ENCODE assay signal across 9 cellular contexts in the genomic region with DNA sequence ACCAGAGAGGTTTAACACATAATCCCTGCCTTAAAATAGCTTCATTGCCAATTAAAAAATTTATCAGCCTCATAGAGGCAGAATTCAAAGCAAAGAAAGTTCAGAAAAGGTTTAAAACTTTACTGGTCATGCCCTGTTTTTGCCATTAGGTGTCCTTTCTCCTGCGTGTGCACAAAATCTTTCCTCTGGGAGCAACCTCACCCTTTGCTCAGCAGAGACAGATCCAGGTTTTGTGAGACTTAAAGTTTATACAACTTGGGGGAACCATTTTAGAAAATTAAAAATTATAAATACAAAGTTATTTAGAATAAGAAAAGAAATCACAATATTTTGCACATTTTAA. TPM values are rescaled to one million over a fixed set of nuclear protein-coding genes. Genes with fewer than 3 reads are reported as not detected.
DNase-seq lines count a peak whose midpoint lies in the region; ATAC-seq, FAIRE-seq and TF ChIP-seq lines count a peak whose summit lies in the region.
"Had no signal": no experiment of that assay in that cellular context is flagged by ENCODE, and none has a peak within 500 bp of the region (broad histone marks: within the 10 kb centered on the region; RNA-seq: fewer than 3 reads in every experiment).

No MANE protein-coding gene starts in this region.

- no peak overlapping the region for H3K4me3 ChIP-seq in heart right ventricle
- H3K4me3 ChIP-seq in CD8-positive, alpha-beta T cell (ENCODE audit: low read depth, low read length): no peak overlapping the region
- H3K4me3 ChIP-seq: SJCRH30 had no signal

- peaks cover 6% of the 10 kb centered on the region for H3K27me3 Mint-ChIP-seq in CD8-positive, alpha-beta T cell (ENCODE audit: low read depth)

- CTCF ChIA-PET in CD8-positive, alpha-beta T cell (lab: Charles Lee): interaction anchor here (1.3 kb wide), 1 partner anchor 10 kb away, joined by 4 read pairs; no protein-coding TSS in a partner anchor

- no peak overlapping the region for H3K27ac ChIP-seq in heart right ventricle
- H3K27ac ChIP-seq in CD8-positive, alpha-beta T cell (ENCODE audit: low read depth, low read length): no peak overlapping the region
- H3K27ac ChIP-seq: SJCRH30 had no signal

- H3K27me3 ChIP-seq in heart right ventricle: peaks cover 0 to 4% (median 0%) of the 10 kb centered on the region in 7 donors
- H3K27me3 ChIP-seq in CD8-positive, alpha-beta T cell (ENCODE audit: insufficient read depth, low read length): no peaks in the 10 kb centered on the region
- H3K27me3 ChIP-seq: SJCRH30 had no signal

- H3K4me1 Mint-ChIP-seq in CD8-positive, alpha-beta T cell (ENCODE audit: low read depth): no peaks in the 10 kb centered on the region

- TF ChIP-seq CTCF in heart right ventricle (IDR thresholded peaks at IDR 0.05): peak in 7 of 9 donors; percentile 24 to 46 (median 36)
- TF ChIP-seq CTCF in CD8-positive, alpha-beta T cell (IDR thresholded peaks at IDR 0.05): no peak

- intact Hi-C loops in heart right ventricle (cut with DNase I): no loop called here
- intact Hi-C loops in left ventricle myocardium superior (cut with micrococcal nuclease): no loop called here
- intact Hi-C loops in CD8-positive, alpha-beta T cell (cut with DNase I, micrococcal nuclease): no loop called here

- WGBS in heart right ventricle, 2 donors: 8 to 15% methylated on average over 1 of the region's 1 CpG

- no peak overlapping the region for H3K4me3 Mint-ChIP-seq in CD8-positive, alpha-beta T cell

- no peaks in the 10 kb centered on the region for H3K9me3 ChIP-seq in heart right ventricle
- no peaks in the 10 kb centered on the region for H3K9me3 ChIP-seq in CD8-positive, alpha-beta T cell (ENCODE audit: low read length)
- H3K9me3 ChIP-seq: SJCRH30 had no signal

- no peak for DNase-seq in heart right ventricle
- no peak for DNase-seq in left ventricle myocardium superior
- peak; percentile 12 for DNase-seq in RCC 7860 (ENCODE audit: low spot score)
- DNase-seq in fibroblast of peridontal ligament (ENCODE audit: extremely low read depth): peak; percentile 27
- no peak for DNase-seq in activated naive CD4-positive, alpha-beta T cell treated with anti-CD3 and anti-CD28 coated beads, Interleukin-2, amount 50 U/mL, for 16 hours
- no peak for DNase-seq in central memory CD4-positive, alpha-beta T cell
- DNase-seq in CD8-positive, alpha-beta T cell: no peak
- no peak for DNase-seq in pons (ENCODE audit: low spot score)

- no peaks in the 10 kb centered on the region for H3K36me3 ChIP-seq in heart right ventricle
- no peaks in the 10 kb centered on the region for H3K36me3 ChIP-seq in CD8-positive, alpha-beta T cell (ENCODE audit: insufficient read depth, low read length)
- H3K36me3 ChIP-seq: SJCRH30 had no signal

- H3K27ac Mint-ChIP-seq in CD8-positive, alpha-beta T cell: no peak overlapping the region

- POLR2A ChIA-PET in CD8-positive, alpha-beta T cell (lab: Charles Lee): no interaction called here

- no peaks in the 10 kb centered on the region for H3K36me3 Mint-ChIP-seq in CD8-positive, alpha-beta T cell

- peak; percentile 54 for FAIRE-seq in RCC 7860 (lab: Jason Lieb, UNC)

- peaks cover 0 to 16% (median under 1%) of the 10 kb centered on the region in 9 donors for H3K4me1 ChIP-seq in heart right ventricle
- H3K4me1 ChIP-seq in CD8-positive, alpha-beta T cell (ENCODE audit: insufficient read depth, low read length): no peaks in the 10 kb centered on the region
- H3K4me1 ChIP-seq: SJCRH30 had no signal

- no peaks in the 10 kb centered on the region for H3K9me3 Mint-ChIP-seq in CD8-positive, alpha-beta T cell

- ATAC-seq in heart right ventricle (peak in 1 of 8 donors; percentile 34), left ventricle myocardium superior (no peak)
- no peak for ATAC-seq in CD8-positive, alpha-beta T cell

RNA-seq across cellular contexts. Expression of a gene that starts 41.8 kb away (rescaled TPM):
- 1 to 10 TPM in 1 of 10 donors, under 1 TPM in 1, not detected in 8; 0.53 to 1.9 TPM for total RNA-seq in heart right ventricle
- polyA plus RNA-seq in heart right ventricle: under 1 TPM in 1 of 2 donors, not detected in 1; 0.09 TPM
- not detected for total RNA-seq in left ventricle myocardium superior
- total RNA-seq in CD8-positive, alpha-beta T cell: not detected
- total RNA-seq: SJCRH30 had no signal

Comparison
In these comparisons a context has a peak if more than half of its experiments do, and no peak if none do; other contexts are left out.
1. DNase-seq: peak in RCC 7860 (single experiment) and fibroblast of peridontal ligament (single experiment); none in heart right ventricle (0 of 2), left ventricle myocardium superior (single experiment), activated naive CD4-positive, alpha-beta T cell treated with anti-CD3 and anti-CD28 coated beads, Interleukin-2, amount 50 U/mL, for 16 hours (single experiment), central memory CD4-positive, alpha-beta T cell (single experiment), CD8-positive, alpha-beta T cell (0 of 7) and pons (single experiment).